ENCODE assay signal across 20 cellular contexts in the genomic region with DNA sequence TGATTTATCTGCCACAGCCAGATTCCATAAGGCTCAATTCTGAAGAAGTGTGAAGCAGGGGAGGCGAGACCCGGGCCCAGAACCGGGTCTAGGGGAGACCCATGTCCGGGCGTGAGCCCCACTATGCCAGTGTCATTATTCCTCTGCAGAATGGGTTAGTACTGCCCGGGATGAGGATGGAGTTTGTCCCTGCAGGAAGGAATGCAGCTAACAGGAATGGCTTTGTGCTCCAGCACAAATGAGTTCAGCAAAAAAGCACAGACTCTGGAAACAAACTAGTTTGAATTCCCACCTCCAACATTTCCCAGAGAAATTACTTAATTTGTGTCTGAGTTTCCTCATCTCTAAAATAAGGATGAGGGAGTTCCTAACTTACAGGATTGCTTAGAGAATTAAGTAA.
DNase-seq lines count a peak whose midpoint lies in the region; ATAC-seq and TF ChIP-seq lines count a peak whose summit lies in the region.
"Had no signal": no experiment of that assay in that cellular context is flagged by ENCODE, and none has a peak within 500 bp of the region (broad histone marks: within the 10 kb centered on the region; RNA-seq: fewer than 3 reads in every experiment).

No MANE protein-coding gene starts in this region.

- H3K9ac ChIP-seq in fibroblast of lung (ENCODE audit: insufficient read depth, low read length): no peak overlapping the region

- no peak overlapping the region for H3K4me3 ChIP-seq in AG09309 (ENCODE audit: control insufficient read depth, low read depth, low read length)
- H3K4me3 ChIP-seq in fibroblast of lung (replicated peaks in 1 of 4; ENCODE audit: control extremely low read depth in 1 of 4, insufficient read depth in 1 of 4, low read depth in 3 of 4, low read length in 4 of 4): no peak overlapping the region
- no peak overlapping the region for H3K4me3 ChIP-seq in retinal pigment epithelial cell (ENCODE audit: low read length)
- H3K4me3 ChIP-seq: PC-9 had no signal

- no peaks in the 10 kb centered on the region for H3K9me3 ChIP-seq in fibroblast of lung (ENCODE audit: control insufficient read depth, insufficient read depth, low read depth, low read length)
- H3K9me3 ChIP-seq: BE2C had no signal

- H2AFZ ChIP-seq in fibroblast of lung (ENCODE audit: low read length): no peak overlapping the region
- H2AFZ ChIP-seq: PC-9 had no signal

- peaks cover 14% of the 10 kb centered on the region for H3K36me3 Mint-ChIP-seq in WTC11
- no peaks in the 10 kb centered on the region for H3K36me3 Mint-ChIP-seq in activated CD4-positive, alpha-beta T cell treated with anti-CD3 and anti-CD28 coated beads, Interleukin-2, amount 10 ng/mL, durations not matched to agents 24 days and 14 days (ENCODE audit: low read depth)

- H3K4me2 ChIP-seq in fibroblast of lung (ENCODE audit: extremely low read depth, insufficient read depth, low read length): no peak overlapping the region
- H3K4me2 ChIP-seq: PC-9 had no signal

- H3K4me1 Mint-ChIP-seq in WTC11: no peaks in the 10 kb centered on the region
- peaks cover 7% of the 10 kb centered on the region for H3K4me1 Mint-ChIP-seq in activated CD4-positive, alpha-beta T cell treated with anti-CD3 and anti-CD28 coated beads, Interleukin-2, amount 10 ng/mL, durations not matched to agents 24 days and 14 days

- no peaks in the 10 kb centered on the region for H3K36me3 ChIP-seq in fibroblast of lung (ENCODE audit: control insufficient read depth, insufficient read depth, low read length)
- H3K36me3 ChIP-seq: BE2C had no signal

- no peak overlapping the region for H3K4me3 Mint-ChIP-seq in WTC11
- no peak overlapping the region for H3K4me3 Mint-ChIP-seq in activated CD4-positive, alpha-beta T cell treated with anti-CD3 and anti-CD28 coated beads, Interleukin-2, amount 10 ng/mL, durations not matched to agents 24 days and 14 days

- intact Hi-C loops in activated CD4-positive, alpha-beta T cell treated with anti-CD3 and anti-CD28 coated beads, Interleukin-2, amount 10 ng/mL, durations not matched to agents 24 days and 14 days (cut with micrococcal nuclease): no loop called here

- no peaks in the 10 kb centered on the region for H4K20me1 ChIP-seq in fibroblast of lung (ENCODE audit: control insufficient read depth, extremely low read depth, insufficient read depth, low read length)

- H3K79me2 ChIP-seq in fibroblast of lung (ENCODE audit: control insufficient read depth, insufficient read depth, low read length): no peaks in the 10 kb centered on the region

- POLR2A ChIA-PET in WTC11 (lab: Charles Lee): no interaction called here

- no peaks in the 10 kb centered on the region; the same call in 1 of the 2 replicates for H3K27me3 Mint-ChIP-seq in WTC11 (ENCODE audit: low read depth)
- H3K27me3 Mint-ChIP-seq in activated CD4-positive, alpha-beta T cell treated with anti-CD3 and anti-CD28 coated beads, Interleukin-2, amount 10 ng/mL, durations not matched to agents 24 days and 14 days: peaks cover 4% of the 10 kb centered on the region

- no peaks in the 10 kb centered on the region for H3K4me1 ChIP-seq in fibroblast of lung (ENCODE audit: control insufficient read depth, extremely low read depth, insufficient read depth, low read length)

- peak; percentile 53 for ATAC-seq in WTC11
- no peak for ATAC-seq in GM19397 (IDR thresholded peaks at IDR 0.05; ENCODE audit: unreplicated experiment)

- no peak overlapping the region for H3K27ac Mint-ChIP-seq in WTC11
- no peak overlapping the region for H3K27ac Mint-ChIP-seq in activated CD4-positive, alpha-beta T cell treated with anti-CD3 and anti-CD28 coated beads, Interleukin-2, amount 10 ng/mL, durations not matched to agents 24 days and 14 days

- CTCF ChIA-PET in WTC11 (lab: Charles Lee): interaction anchor here (0.7 to 2.5 kb wide), 15 partner anchors 10 to 723 kb away, joined by 3 to 24 read pairs (median 3); no protein-coding TSS in a partner anchor

- peaks cover 23% of the 10 kb centered on the region for H3K9me3 Mint-ChIP-seq in WTC11
- peaks cover 4% of the 10 kb centered on the region for H3K9me3 Mint-ChIP-seq in activated CD4-positive, alpha-beta T cell treated with anti-CD3 and anti-CD28 coated beads, Interleukin-2, amount 10 ng/mL, durations not matched to agents 24 days and 14 days

- no peak for DNase-seq in AG09309 (ENCODE audit: low read depth)
- no peak for DNase-seq in WTC11 (ENCODE audit: low spot score)
- DNase-seq in fibroblast of lung (ENCODE audit: low read depth in 2 of 2): no peak
- DNase-seq in retinal pigment epithelial cell (ENCODE audit: low read depth): no peak
- no peak for DNase-seq in activated CD4-positive, alpha-beta T cell treated with anti-CD3 and anti-CD28 coated beads, Interleukin-2, amount 10 ng/mL, durations not matched to agents 24 days and 14 days
- no peak for DNase-seq in stimulated activated CD4-positive, alpha-beta T cell treated with anti-CD3 and anti-CD28 coated beads, Interleukin-12 subunit alpha, Interleukin-12 subunit beta, amount 100 ng/mL, for 4 hours
- DNase-seq: BE2C, DMS53, GDM1, KG1, NCI-H1092, NCI-H1436, NCI-H187 treated with DMSO at 0.1 percent for 48 hours, NCI-H2107, NCI-H2227 treated with DMSO at 0.1 percent for 48 hours, NCI-H510A, PC-9, RPMI8226, SHP77 had no signal

- no peaks in the 10 kb centered on the region for H3K27me3 ChIP-seq in fibroblast of lung (ENCODE audit: control insufficient read depth, insufficient read depth, low read length)
- H3K27me3 ChIP-seq: BE2C had no signal

- TF ChIP-seq CTCF in AG09309 (IDR thresholded peaks at IDR 0.05; ENCODE audit: control insufficient read depth, insufficient read depth, low read depth, low read length, missing control alignments) (peak; percentile 26), WTC11 (IDR thresholded peaks at IDR 0.05) (no peak), fibroblast of lung (conservative IDR thresholded peaks at IDR 0.05 in 1 of 2, IDR thresholded peaks at IDR 0.05 in 1 of 2; ENCODE audit: low read depth in 1 of 2, low read length in 2 of 2) (peak; percentile 8 to 23), retinal pigment epithelial cell (conservative IDR thresholded peaks at IDR 0.05; ENCODE audit: low read depth, low read length) (peak; percentile 9)

- no peak overlapping the region for H3K27ac ChIP-seq in fibroblast of lung (ENCODE audit: insufficient read depth, low read length)
- H3K27ac ChIP-seq: PC-9 had no signal

TF ChIP-seq in WTC11, 78 proteins besides CTCF, POLR2A, EP300 and RAD21:
- TF ChIP-seq, protein P1, sequence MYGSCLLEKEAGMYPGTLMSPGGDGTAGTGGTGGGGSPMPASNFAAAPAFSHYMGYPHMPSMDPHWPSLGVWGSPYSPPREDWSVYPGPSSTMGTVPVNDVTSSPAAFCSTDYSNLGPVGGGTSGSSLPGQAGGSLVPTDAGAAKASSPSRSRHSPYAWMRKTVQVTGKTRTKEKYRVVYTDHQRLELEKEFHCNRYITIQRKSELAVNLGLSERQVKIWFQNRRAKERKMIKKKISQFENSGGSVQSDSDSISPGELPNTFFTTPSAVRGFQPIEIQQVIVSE (CRISPR knock-in tag; IDR thresholded peaks at IDR 0.05; ENCODE audit: borderline replicate concordance): no peak
- TF ChIP-seq, protein P2, sequence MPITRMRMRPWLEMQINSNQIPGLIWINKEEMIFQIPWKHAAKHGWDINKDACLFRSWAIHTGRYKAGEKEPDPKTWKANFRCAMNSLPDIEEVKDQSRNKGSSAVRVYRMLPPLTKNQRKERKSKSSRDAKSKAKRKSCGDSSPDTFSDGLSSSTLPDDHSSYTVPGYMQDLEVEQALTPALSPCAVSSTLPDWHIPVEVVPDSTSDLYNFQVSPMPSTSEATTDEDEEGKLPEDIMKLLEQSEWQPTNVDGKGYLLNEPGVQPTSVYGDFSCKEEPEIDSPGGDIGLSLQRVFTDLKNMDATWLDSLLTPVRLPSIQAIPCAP (CRISPR knock-in tag; IDR thresholded peaks at IDR 0.05): no peak
- no peak for TF ChIP-seq EMX1 (CRISPR knock-in tag; IDR thresholded peaks at IDR 0.05)
- no peak for TF ChIP-seq ZNF317 (CRISPR knock-in tag; IDR thresholded peaks at IDR 0.05; ENCODE audit: borderline replicate concordance, low read depth)
- TF ChIP-seq MYBL2 (CRISPR knock-in tag; IDR thresholded peaks at IDR 0.05): no peak
